In the genomic region with DNA sequence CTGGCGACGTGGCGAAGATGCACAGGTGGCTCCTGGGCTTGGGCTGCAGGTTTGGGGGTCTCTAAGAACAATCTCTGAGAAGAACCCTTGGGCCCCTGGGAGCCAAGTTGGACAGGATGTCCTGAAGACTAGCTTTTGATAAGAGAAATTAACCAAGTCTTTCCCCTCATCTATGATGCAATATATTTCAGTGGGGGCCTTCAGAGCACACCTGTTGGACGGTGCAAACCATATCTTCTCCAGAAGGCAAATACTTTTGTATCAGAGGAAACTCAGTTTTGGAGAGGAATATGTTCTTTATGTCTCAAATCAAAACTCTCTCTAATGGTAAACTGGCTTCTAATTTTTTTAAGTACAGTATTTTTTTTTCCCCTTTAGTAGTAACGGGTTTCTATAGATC, we compare ENCODE assay signal across 21 cellular contexts. TPM values are rescaled to one million over a fixed set of nuclear protein-coding genes. Genes with fewer than 3 reads are reported as not detected.
DNase-seq lines count a peak whose midpoint lies in the region; ATAC-seq and TF ChIP-seq lines count a peak whose summit lies in the region.
"Had no signal": no experiment of that assay in that cellular context is flagged by ENCODE, and none has a peak within 500 bp of the region (broad histone marks: within the 10 kb centered on the region; RNA-seq: fewer than 3 reads in every experiment).

No MANE protein-coding gene starts in this region.

- no peak overlapping the region for H2AK5ac ChIP-seq in IMR-90 (ENCODE audit: low read depth, low read length)

- no peaks in the 10 kb centered on the region for H3K27me3 ChIP-seq in mammary epithelial cell (ENCODE audit: insufficient read depth, low read length)
- H3K27me3 ChIP-seq in CD4-positive, alpha-beta T cell (ENCODE audit: control insufficient read depth, insufficient read depth, low read length) = no peaks in the 10 kb centered on the region
- no peaks in the 10 kb centered on the region for H3K27me3 ChIP-seq in IMR-90 (ENCODE audit: control insufficient read depth, insufficient read depth, low read length)
- H3K27me3 ChIP-seq: BE2C; BLaER1 treated with 17β-estradiol and CSF1 and Interleukin-3, amounts not matched to agents 10 nM and 100 nM had no signal

- peaks cover 25% of the 10 kb centered on the region for H3K79me2 ChIP-seq in mammary epithelial cell (ENCODE audit: insufficient read depth, low read length)

- H4K20me1 ChIP-seq in mammary epithelial cell (ENCODE audit: insufficient read depth, low read length) (no peaks in the 10 kb centered on the region), IMR-90 (ENCODE audit: insufficient read depth, low read length) (no peaks in the 10 kb centered on the region)

- ATAC-seq in CD4-positive, alpha-beta T cell (ENCODE audit: poor library complexity) = no peak
- ATAC-seq in IMR-90 (ENCODE audit: low read depth) = no peak
- ATAC-seq: A549 had no signal

- no peak overlapping the region for H2BK120ac ChIP-seq in IMR-90 (ENCODE audit: low read depth, low read length)

- no peak overlapping the region for H3K14ac ChIP-seq in IMR-90 (replicated peaks; ENCODE audit: low read depth, low read length)

- BruUV-seq in MCF 10A (replicated peaks; lab: Mats Ljungman, UMichigan) (TSS peak; percentile 3), mammary epithelial cell (replicated peaks; lab: Mats Ljungman, UMichigan) (no TSS peak), IMR-90 (replicated peaks; lab: Mats Ljungman, UMichigan) (no TSS peak)

- H3K18ac ChIP-seq in IMR-90 (ENCODE audit: low read depth, low read length) = no peak overlapping the region

- no peak overlapping the region for H3K4ac ChIP-seq in IMR-90 (ENCODE audit: low read depth, low read length)

- H2BK20ac ChIP-seq in IMR-90 (ENCODE audit: low read depth, low read length) = no peak overlapping the region

- H3K4me1 Mint-ChIP-seq in MCF 10A (ENCODE audit: insufficient read depth, unreplicated experiment) (no peaks in the 10 kb centered on the region), nephron progenitor cell (no peaks in the 10 kb centered on the region)
- peaks cover 15% of the 10 kb centered on the region for H3K4me1 Mint-ChIP-seq in CD4-positive, alpha-beta T cell (ENCODE audit: low read depth)
- H3K4me1 Mint-ChIP-seq: CD14-positive monocyte had no signal

- dilution Hi-C loops in mammary epithelial cell (cut with HindIII; ENCODE audit: low sequenced_read_pairs) (no loop called here), IMR-90 (cut with HindIII; ENCODE audit: low sequenced_read_pairs, unreplicated experiment) (no loop called here)

- no peak for TF ChIP-seq POLR2A in IMR-90 (IDR thresholded peaks at IDR 0.05; ENCODE audit: low read depth, low read length)

- H3K27ac ChIP-seq in mammary epithelial cell (ENCODE audit: insufficient read depth, low read depth, low read length) (no peak overlapping the region), IMR-90 (ENCODE audit: insufficient read depth, low read length) (no peak overlapping the region)
- H3K27ac ChIP-seq in CD4-positive, alpha-beta T cell (ENCODE audit: low read depth, low read length) = no peak overlapping the region
- H3K27ac ChIP-seq: A549; BLaER1 treated with 17β-estradiol and CSF1 and Interleukin-3, amounts not matched to agents 10 nM and 100 nM had no signal

- H3K4me1 ChIP-seq in mammary epithelial cell (ENCODE audit: insufficient read depth, low read length) = no peaks in the 10 kb centered on the region
- no peaks in the 10 kb centered on the region; the same call in 1 of the 2 replicates for H3K4me1 ChIP-seq in IMR-90 (ENCODE audit: control insufficient read depth, insufficient read depth, low read length)
- H3K4me1 ChIP-seq: BE2C had no signal

- CTCF ChIA-PET in MCF 10A (lab: Yijun Ruan, JAX) = interaction anchor here (1.0 kb wide), 1 partner anchor 7 kb away, joined by 3 read pairs; no protein-coding TSS in a partner anchor
- CTCF ChIA-PET in mammary epithelial cell (lab: Charles Lee; ENCODE audit: low non-redundant PET) = no interaction called here
- CTCF ChIA-PET in CD4-positive, alpha-beta T cell (lab: Charles Lee) = no interaction called here
- CTCF ChIA-PET in IMR-90 (lab: Yijun Ruan, JAX) = no interaction called here

- no peak overlapping the region for H3K4me2 ChIP-seq in mammary epithelial cell (ENCODE audit: insufficient read depth, low read depth, low read length)
- no peak overlapping the region for H3K4me2 ChIP-seq in IMR-90 (ENCODE audit: low read depth, low read length)
- H3K4me2 ChIP-seq: A549; BLaER1 treated with 17β-estradiol and CSF1 and Interleukin-3, amounts not matched to agents 10 nM and 100 nM had no signal

- intact Hi-C loops in MCF 10A (cut with micrococcal nuclease) (no loop called here), mammary epithelial cell (cut with micrococcal nuclease) (no loop called here), IMR-90 (cut with micrococcal nuclease) (no loop called here)
- intact Hi-C loops in CD4-positive, alpha-beta T cell (cut with DNase I, micrococcal nuclease) = no loop called here

- H3K36me3 ChIP-seq in mammary epithelial cell (ENCODE audit: insufficient read depth, low read length) = peaks cover 55% of the 10 kb centered on the region
- peaks cover 41% of the 10 kb centered on the region for H3K36me3 ChIP-seq in IMR-90 (ENCODE audit: control insufficient read depth, insufficient read depth, low read length)

- H3K4me3 Mint-ChIP-seq in MCF 10A (ENCODE audit: unreplicated experiment) (no peak overlapping the region), nephron progenitor cell (no peak overlapping the region)
- H3K4me3 Mint-ChIP-seq in CD4-positive, alpha-beta T cell = no peak overlapping the region
- H3K4me3 Mint-ChIP-seq: CD14-positive monocyte; CD4-positive, alpha-beta memory T cell had no signal

- H3K36me3 Mint-ChIP-seq in MCF 10A (ENCODE audit: insufficient read depth, unreplicated experiment) (peaks cover 76% of the 10 kb centered on the region), nephron progenitor cell (ENCODE audit: low read depth) (peaks cover 81% of the 10 kb centered on the region)
- H3K36me3 Mint-ChIP-seq in CD4-positive, alpha-beta T cell (ENCODE audit: low read depth) = peaks cover 97% of the 10 kb centered on the region

- POLR2A ChIA-PET in MCF 10A (lab: Yijun Ruan, JAX) (no interaction called here), IMR-90 (lab: Charles Lee; ENCODE audit: unreplicated experiment) (no interaction called here)
- POLR2A ChIA-PET in CD4-positive, alpha-beta T cell (lab: Charles Lee) = interaction anchor here (1.2 kb wide), 1 partner anchor 9 kb away, joined by 4 read pairs; no protein-coding TSS in a partner anchor

- no peak overlapping the region for H4K8ac ChIP-seq in IMR-90 (ENCODE audit: low read depth in 2 of 2, low read length in 2 of 2)

- DNase-seq in MCF 10A (ENCODE audit: unreplicated experiment) = no peak
- no peak for DNase-seq in mammary epithelial cell
- DNase-seq in CD4-positive, alpha-beta T cell = no peak
- no peak for DNase-seq in IMR-90
- DNase-seq in nephron progenitor cell = no peak
- DNase-seq in hypothalamus (lab: John Stamatoyannopoulos, UW) = no peak
- DNase-seq in DMS 273 (lab: John Stamatoyannopoulos, UW; ENCODE audit: unreplicated experiment) = no peak
- DNase-seq: 8988T; ACHN; AML-193; BE2C; Calu3; CD4-positive, alpha-beta memory T cell; COR-L47; DMS153; DND-41; GOT3 had no signal

- no peak for TF ChIP-seq CTCF in MCF 10A (IDR thresholded peaks at IDR 0.05; ENCODE audit: unreplicated experiment)
- TF ChIP-seq CTCF in mammary epithelial cell (conservative IDR thresholded peaks at IDR 0.05 in 1 of 2, IDR thresholded peaks at IDR 0.05 in 1 of 2; ENCODE audit: extremely low read depth in 1 of 2, insufficient read depth in 1 of 2, low read depth in 1 of 2, low read length in 2 of 2) = no peak
- TF ChIP-seq CTCF in CD4-positive, alpha-beta T cell (IDR thresholded peaks at IDR 0.05) = no peak
- TF ChIP-seq CTCF in IMR-90 (conservative IDR thresholded peaks at IDR 0.05; ENCODE audit: low read depth, low read length) = no peak
- TF ChIP-seq CTCF in nephron progenitor cell (IDR thresholded peaks at IDR 0.05) = no peak

- H3K79me1 ChIP-seq in IMR-90 (ENCODE audit: low read depth in 1 of 2, low read length in 2 of 2) = peaks cover 8 to 25% of the 10 kb centered on the region in 2 experiments

- H4K5ac ChIP-seq in IMR-90 (ENCODE audit: low read depth, low read length) = no peak overlapping the region

- peaks cover 10% of the 10 kb centered on the region for H3K9me1 ChIP-seq in IMR-90 (ENCODE audit: insufficient read depth, low read length)

- no peak overlapping the region for H3K27ac Mint-ChIP-seq in MCF 10A (ENCODE audit: low read depth, unreplicated experiment)
- H3K27ac Mint-ChIP-seq in CD4-positive, alpha-beta T cell = peak overlapping the region; percentile 1
- peak overlapping the region; percentile 76 for H3K27ac Mint-ChIP-seq in nephron progenitor cell
- H3K27ac Mint-ChIP-seq: CD14-positive monocyte had no signal

- H3K4me3 ChIP-seq in mammary epithelial cell (replicated peaks in 1 of 3; ENCODE audit: insufficient read depth in 1 of 3, low read depth in 2 of 3, low read length in 3 of 3) (no peak overlapping the region), IMR-90 (ENCODE audit: insufficient read depth, low read depth, low read length) (no peak overlapping the region)
- H3K4me3 ChIP-seq: A549; BLaER1 treated with 17β-estradiol and CSF1 and Interleukin-3, amounts not matched to agents 10 nM and 100 nM; HAP-1 had no signal

- H3K9me3 ChIP-seq in mammary epithelial cell (replicated peaks; ENCODE audit: insufficient read depth, low read length) = no peaks in the 10 kb centered on the region
- H3K9me3 ChIP-seq in CD4-positive, alpha-beta T cell (ENCODE audit: control insufficient read depth, low read length) = peaks cover 4% of the 10 kb centered on the region
- H3K9me3 ChIP-seq in IMR-90 (ENCODE audit: control insufficient read depth, insufficient read depth, low read length) = peaks cover 6% of the 10 kb centered on the region
- H3K9me3 ChIP-seq: BE2C, HAP-1 had no signal

- TF ChIP-seq RAD21 in IMR-90 (IDR thresholded peaks at IDR 0.05; ENCODE audit: low read length) = no peak

- H3K27me3 Mint-ChIP-seq in MCF 10A (ENCODE audit: insufficient read depth, unreplicated experiment) (no peaks in the 10 kb centered on the region), nephron progenitor cell (ENCODE audit: low read depth, poor library complexity) (no peaks in the 10 kb centered on the region)
- no peaks in the 10 kb centered on the region for H3K27me3 Mint-ChIP-seq in CD4-positive, alpha-beta T cell
- H3K27me3 Mint-ChIP-seq: CD4-positive, alpha-beta memory T cell had no signal

- H4K91ac ChIP-seq in IMR-90 (ENCODE audit: insufficient read depth, low read depth, low read length) = no peak overlapping the region

- H3K9me3 Mint-ChIP-seq in MCF 10A (ENCODE audit: unreplicated experiment) (no peaks in the 10 kb centered on the region), nephron progenitor cell (peaks cover 4% of the 10 kb centered on the region)
- no peaks in the 10 kb centered on the region for H3K9me3 Mint-ChIP-seq in CD4-positive, alpha-beta T cell

- H3K23ac ChIP-seq in IMR-90 (ENCODE audit: low read depth, low read length) = no peak overlapping the region

- H2BK5ac ChIP-seq in IMR-90 (ENCODE audit: low read depth, low read length, poor library complexity, severe bottlenecking) = no peak overlapping the region

- WGBS in mammary epithelial cell (ENCODE audit: low coverage, missing lambda C conversion rate) = 98% methylated on average over 5 of the region's 5 CpGs
- no CpG with 5 or more reads among the region's 5 CpGs for WGBS in IMR-90 (ENCODE audit: extremely low coverage in 2 of 2, insufficient read length in 1 of 2), 2 experiments

- H2AK9ac ChIP-seq in IMR-90 (replicated peaks; ENCODE audit: low read depth, low read length, poor library complexity) = no peak overlapping the region

- no peak overlapping the region for H3K9ac ChIP-seq in mammary epithelial cell (ENCODE audit: insufficient read depth, low read length)
- H3K9ac ChIP-seq in IMR-90 (ENCODE audit: low read depth, low read length) = no peak overlapping the region
- H3K9ac ChIP-seq: BLaER1 treated with 17β-estradiol and CSF1 and Interleukin-3, amounts not matched to agents 10 nM and 100 nM had no signal

- in situ Hi-C loops in mammary epithelial cell (cut with MboI; ENCODE audit: low sequenced_read_pairs in 2 of 2) (no loop called here), IMR-90 (cut with MboI; ENCODE audit: low sequenced_read_pairs) (no loop called here)

- H3K56ac ChIP-seq in IMR-90 (ENCODE audit: extremely low read depth, insufficient read depth, low read length) = no peak overlapping the region

- no peak overlapping the region for H2BK15ac ChIP-seq in IMR-90 (ENCODE audit: low read depth, low read length)

- H2AFZ ChIP-seq in mammary epithelial cell (ENCODE audit: low read depth, low read length) (no peak overlapping the region), IMR-90 (replicated peaks; ENCODE audit: low read length, poor library complexity) (no peak overlapping the region)

RNA-seq across cellular contexts. Expression of a gene that starts 28.6 kb away (rescaled TPM):
- total RNA-seq in MCF 10A (2022) (27.0 and 34.6 TPM in 2 replicates), mammary epithelial cell (10 to 100 TPM; 45.6 to 56.0 TPM), IMR-90 (2012; rRNA removed) (19.5 and 20.3 TPM in 2 replicates)
- polyA plus RNA-seq in mammary epithelial cell (13.7 TPM), IMR-90 (2012; rRNA removed) (5.9 and 6.9 TPM in 2 replicates)
- polyA minus RNA-seq in mammary epithelial cell = 11.3 TPM
- total RNA-seq in CD4-positive, alpha-beta T cell = 10 to 100 TPM; 69.4 to 77.0 TPM
- polyA plus RNA-seq in IMR-90 (2012; cell fraction: cytosol; rRNA removed) = 2.1 and 2.6 TPM in 2 replicates
- polyA plus RNA-seq in IMR-90 (2012; cell fraction: nucleus; rRNA removed; ENCODE audit: low replicate concordance) = 5.2 and 6.8 TPM in 2 replicates
